8 cellular contexts compared by ENCODE assay signal in the genomic region with DNA sequence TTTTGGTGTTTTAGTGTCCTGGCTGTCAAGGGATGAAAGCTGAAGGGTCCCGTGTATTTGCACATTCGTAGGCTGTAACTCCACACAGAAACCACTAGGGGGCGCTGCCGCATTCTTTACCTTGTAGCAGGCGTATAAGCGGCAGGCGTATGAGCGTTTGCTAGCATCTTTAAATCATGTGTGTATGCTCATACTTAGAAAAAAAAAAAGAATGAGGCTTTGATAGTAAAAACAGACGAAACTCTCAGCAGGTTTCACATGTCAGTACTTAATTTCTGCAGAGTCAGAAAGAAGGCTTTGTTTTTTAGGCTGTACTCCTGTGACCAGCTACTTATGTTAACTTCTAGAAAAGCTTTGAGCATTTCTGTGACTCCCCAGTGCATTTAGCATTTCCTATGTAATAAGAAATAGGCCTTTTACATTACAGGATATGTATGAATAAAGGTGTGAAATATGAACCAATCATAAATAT.
DNase-seq lines count a peak whose midpoint lies in the region; ATAC-seq, FAIRE-seq and TF ChIP-seq lines count a peak whose summit lies in the region.

No MANE protein-coding gene starts in this region.

- no peaks in the 10 kb centered on the region for H3K9me3 ChIP-seq in astrocyte (ENCODE audit: insufficient read depth, low read depth, low read length)

- H3K9me3 Mint-ChIP-seq in T-helper 2 cell treated with Interferon-gamma antibody and Interleukin-4, amounts not matched to agents 5 μg/mL and 100 μg/mL, for 36 hours: no peaks in the 10 kb centered on the region
- no peaks in the 10 kb centered on the region for H3K9me3 Mint-ChIP-seq in astrocyte (ENCODE audit: unreplicated experiment)

- peaks cover 6% of the 10 kb centered on the region for H3K4me1 ChIP-seq in astrocyte (ENCODE audit: insufficient read depth, low read length)

- H3K27ac Mint-ChIP-seq in T-helper 2 cell treated with Interferon-gamma antibody and Interleukin-4, amounts not matched to agents 5 μg/mL and 100 μg/mL, for 36 hours: no peak overlapping the region
- no peak overlapping the region for H3K27ac Mint-ChIP-seq in astrocyte (ENCODE audit: unreplicated experiment)

- H3K27me3 ChIP-seq in astrocyte (ENCODE audit: insufficient read depth, low read length): no peaks in the 10 kb centered on the region

- peak; percentile 45 for FAIRE-seq in astrocyte (lab: Jason Lieb, UNC)

- no peaks in the 10 kb centered on the region for H3K36me3 Mint-ChIP-seq in T-helper 2 cell treated with Interferon-gamma antibody and Interleukin-4, amounts not matched to agents 5 μg/mL and 100 μg/mL, for 36 hours (ENCODE audit: low read depth)
- H3K36me3 Mint-ChIP-seq in astrocyte (ENCODE audit: low read depth, unreplicated experiment): no peaks in the 10 kb centered on the region

- H3K36me3 ChIP-seq in astrocyte (ENCODE audit: insufficient read depth, low read length): no peaks in the 10 kb centered on the region

- no peak overlapping the region for H3K9ac ChIP-seq in astrocyte (ENCODE audit: low read length)

- H3K79me2 ChIP-seq in astrocyte (ENCODE audit: insufficient read depth, low read length): no peaks in the 10 kb centered on the region

- DNase-seq in NCI-H187 (lab: John Stamatoyannopoulos, UW) (peak; percentile 11 to 40), NCI-H187 treated with DMSO at 0.1 percent for 48 hours (lab: John Stamatoyannopoulos, UW) (no peak), NCI-H1417 (lab: John Stamatoyannopoulos, UW) (peak; percentile 56 to 87 (median 81)), astrocyte (ENCODE audit: low read depth) (peak; percentile 62), hippocampal formation (lab: John Stamatoyannopoulos, UW) (peak; percentile 54 to 74), skeletal muscle cell (ENCODE audit: low read depth) (peak; percentile 58)
- peak; percentile 55 for DNase-seq in T-helper 2 cell treated with Interferon-gamma antibody and Interleukin-4, amounts not matched to agents 5 μg/mL and 100 μg/mL, for 36 hours (ENCODE audit: low spot score)

- H3K27me3 Mint-ChIP-seq in T-helper 2 cell treated with Interferon-gamma antibody and Interleukin-4, amounts not matched to agents 5 μg/mL and 100 μg/mL, for 36 hours (ENCODE audit: low read depth): peaks cover 4% of the 10 kb centered on the region
- H3K27me3 Mint-ChIP-seq in astrocyte (ENCODE audit: low read depth, unreplicated experiment): no peaks in the 10 kb centered on the region

- peak; percentile 98 for TF ChIP-seq CTCF in astrocyte (IDR thresholded peaks at IDR 0.05; ENCODE audit: insufficient read depth, low read depth, low read length)

- H2AFZ ChIP-seq in astrocyte (ENCODE audit: low read depth, low read length): no peak overlapping the region

- peak; percentile 96 for ATAC-seq in HG02798 (IDR thresholded peaks at IDR 0.05; ENCODE audit: poor library complexity, unreplicated experiment)

- H3K4me1 Mint-ChIP-seq in T-helper 2 cell treated with Interferon-gamma antibody and Interleukin-4, amounts not matched to agents 5 μg/mL and 100 μg/mL, for 36 hours (ENCODE audit: low read depth): peaks cover 3% of the 10 kb centered on the region
- peaks cover 1% of the 10 kb centered on the region for H3K4me1 Mint-ChIP-seq in astrocyte (ENCODE audit: low read depth, unreplicated experiment)

- H3K4me2 ChIP-seq in astrocyte (ENCODE audit: low read length): peak overlapping the region; percentile 22

- no peaks in the 10 kb centered on the region for H4K20me1 ChIP-seq in astrocyte (ENCODE audit: insufficient read depth, low read length)

- no peak overlapping the region for H3K4me3 Mint-ChIP-seq in T-helper 2 cell treated with Interferon-gamma antibody and Interleukin-4, amounts not matched to agents 5 μg/mL and 100 μg/mL, for 36 hours
- no peak overlapping the region for H3K4me3 Mint-ChIP-seq in astrocyte (ENCODE audit: unreplicated experiment)

- H3K4me3 ChIP-seq in astrocyte (ENCODE audit: insufficient read depth, low read depth, low read length) (no peak overlapping the region), skeletal muscle cell (ENCODE audit: low read depth, low read length) (no peak overlapping the region)

- no peak overlapping the region for H3K27ac ChIP-seq in astrocyte (ENCODE audit: low read depth, low read length)
